9 cellular contexts compared by ENCODE assay signal in genomic region chr7:127251458-127252379, GRCh38. TPM values are rescaled to one million over a fixed set of nuclear protein-coding genes. Genes with fewer than 3 reads are reported as not detected.
DNase-seq lines count a peak whose midpoint lies in the region; ATAC-seq lines count a peak whose summit lies in the region.
"Had no signal": no experiment of that assay in that cellular context is flagged by ENCODE, and none has a peak within 500 bp of the region (broad histone marks: within the 10 kb centered on the region; RNA-seq: fewer than 3 reads in every experiment).

No MANE protein-coding gene starts in this region.

- peaks cover 14% of the 10 kb centered on the region for H3K4me1 Mint-ChIP-seq in activated naive CD8-positive, alpha-beta T cell treated with anti-CD3 and anti-CD28 coated beads, Interleukin-2, amount 50 U/mL, for 24 hours
- H3K4me1 Mint-ChIP-seq in stimulated activated naive B cell treated with anti-CD40 and anti-IgM and Interleukin-4, amounts not matched to agents 10 μg/mL and 1 μg/mL and 100 μg/mL, for 72 hours = peaks cover 11 to 28% of the 10 kb centered on the region in 2 donors

- H3K36me3 Mint-ChIP-seq in activated naive CD8-positive, alpha-beta T cell treated with anti-CD3 and anti-CD28 coated beads, Interleukin-2, amount 50 U/mL, for 24 hours (ENCODE audit: low read depth) = no peaks in the 10 kb centered on the region
- H3K36me3 Mint-ChIP-seq in stimulated activated naive B cell treated with anti-CD40 and anti-IgM and Interleukin-4, amounts not matched to agents 10 μg/mL and 1 μg/mL and 100 μg/mL, for 72 hours = no peaks in the 10 kb centered on the region

- 0 out of 2 replicates have a peak overlapping the region, but pooled peaks have one; percentile 44 for H3K9ac ChIP-seq in HUES64 (ENCODE audit: low read depth, low read length)

- no peaks in the 10 kb centered on the region for H3K9me3 ChIP-seq in HUES64 (ENCODE audit: insufficient read depth, low read depth, low read length)
- H3K9me3 ChIP-seq: left lung had no signal

- H3K4me3 Mint-ChIP-seq in activated naive CD8-positive, alpha-beta T cell treated with anti-CD3 and anti-CD28 coated beads, Interleukin-2, amount 50 U/mL, for 24 hours = peak overlapping the region; percentile 71
- H3K4me3 Mint-ChIP-seq in stimulated activated naive B cell treated with anti-CD40 and anti-IgM and Interleukin-4, amounts not matched to agents 10 μg/mL and 1 μg/mL and 100 μg/mL, for 72 hours = peak overlapping the region; percentile 87 to 94

- peaks cover 6% of the 10 kb centered on the region for H3K4me1 ChIP-seq in HUES64 (ENCODE audit: insufficient read depth, low read length)

- ATAC-seq in activated naive CD8-positive, alpha-beta T cell treated with anti-CD3 and anti-CD28 coated beads, Interleukin-2, amount 50 U/mL, for 24 hours = no peak
- ATAC-seq in stimulated activated naive B cell treated with anti-CD40 and anti-IgM and Interleukin-4, amounts not matched to agents 10 μg/mL and 1 μg/mL and 100 μg/mL, for 72 hours (replicated peaks) = peak; percentile 26 to 53
- no peak for ATAC-seq in HG02571 (IDR thresholded peaks at IDR 0.05; ENCODE audit: unreplicated experiment)

- H3K9me3 Mint-ChIP-seq in activated naive CD8-positive, alpha-beta T cell treated with anti-CD3 and anti-CD28 coated beads, Interleukin-2, amount 50 U/mL, for 24 hours = no peaks in the 10 kb centered on the region
- H3K9me3 Mint-ChIP-seq in stimulated activated naive B cell treated with anti-CD40 and anti-IgM and Interleukin-4, amounts not matched to agents 10 μg/mL and 1 μg/mL and 100 μg/mL, for 72 hours = no peaks in the 10 kb centered on the region

- under 1% methylated on average over 80 of the region's 81 CpGs for WGBS in HUES64

- H3K36me3 ChIP-seq in HUES64 (ENCODE audit: insufficient read depth, low read length) = no peaks in the 10 kb centered on the region
- H3K36me3 ChIP-seq: left lung had no signal

- peaks cover 79% of the 10 kb centered on the region for H3K27me3 Mint-ChIP-seq in activated naive CD8-positive, alpha-beta T cell treated with anti-CD3 and anti-CD28 coated beads, Interleukin-2, amount 50 U/mL, for 24 hours
- peaks cover 72 to 82% of the 10 kb centered on the region in 2 donors for H3K27me3 Mint-ChIP-seq in stimulated activated naive B cell treated with anti-CD40 and anti-IgM and Interleukin-4, amounts not matched to agents 10 μg/mL and 1 μg/mL and 100 μg/mL, for 72 hours

- H3K27ac Mint-ChIP-seq in activated naive CD8-positive, alpha-beta T cell treated with anti-CD3 and anti-CD28 coated beads, Interleukin-2, amount 50 U/mL, for 24 hours = no peak overlapping the region
- peak overlapping the region; percentile 67 for H3K27ac Mint-ChIP-seq in stimulated activated naive B cell treated with anti-CD40 and anti-IgM and Interleukin-4, amounts not matched to agents 10 μg/mL and 1 μg/mL and 100 μg/mL, for 72 hours

- peak; percentile 37 for DNase-seq in Daoy (ENCODE audit: low read depth)
- peak; percentile 31 for DNase-seq in activated naive CD8-positive, alpha-beta T cell treated with anti-CD3 and anti-CD28 coated beads, Interleukin-2, amount 50 U/mL, for 24 hours
- DNase-seq in islet precursor cell = peak; percentile 58
- DNase-seq in stimulated activated naive B cell treated with anti-CD40 and anti-IgM and Interleukin-4, amounts not matched to agents 10 μg/mL and 1 μg/mL and 100 μg/mL, for 72 hours = no peak
- no peak for DNase-seq in NCI-H526 treated with DMSO at 0.1 percent for 48 hours (lab: John Stamatoyannopoulos, UW)
- no peak for DNase-seq in NCI-H446 (lab: John Stamatoyannopoulos, UW)

- peak overlapping the region; percentile 84 for H3K4me3 ChIP-seq in HUES64 (ENCODE audit: low read length)

- no peak overlapping the region for H3K27ac ChIP-seq in HUES64 (ENCODE audit: low read depth, low read length)
- H3K27ac ChIP-seq: left lung had no signal

- peaks cover 88% of the 10 kb centered on the region for H3K27me3 ChIP-seq in HUES64 (ENCODE audit: insufficient read depth, low read length)

RNA-seq across cellular contexts. Expression of gene GRM8, which starts 1.0 kb away (rescaled TPM):
- 0.24 and 1.4 TPM in 2 replicates for total RNA-seq in Daoy (2014; rRNA removed; shearing (Covaris generic))
- polyA plus RNA-seq in HUES64 (2013, experiment 1 of 2) = 1.5 TPM
- polyA plus RNA-seq in HUES64 (2013, experiment 2 of 2) = 2.0 TPM

Comparison
In these comparisons a context has a peak if more than half of its experiments do, and no peak if none do; other contexts are left out.
1. DNase-seq: peak in Daoy (single experiment), activated naive CD8-positive, alpha-beta T cell treated with anti-CD3 and anti-CD28 coated beads, Interleukin-2, amount 50 U/mL, for 24 hours (single experiment) and islet precursor cell (single experiment); none in stimulated activated naive B cell treated with anti-CD40 and anti-IgM and Interleukin-4, amounts not matched to agents 10 μg/mL and 1 μg/mL and 100 μg/mL, for 72 hours (single experiment), NCI-H526 treated with DMSO at 0.1 percent for 48 hours (single experiment) and NCI-H446 (0 of 2).
2. ATAC-seq: peak in stimulated activated naive B cell treated with anti-CD40 and anti-IgM and Interleukin-4, amounts not matched to agents 10 μg/mL and 1 μg/mL and 100 μg/mL, for 72 hours (2 of 2); none in activated naive CD8-positive, alpha-beta T cell treated with anti-CD3 and anti-CD28 coated beads, Interleukin-2, amount 50 U/mL, for 24 hours (single experiment) and HG02571 (single experiment).